2 cellular contexts compared by ENCODE assay signal in the genomic region with DNA sequence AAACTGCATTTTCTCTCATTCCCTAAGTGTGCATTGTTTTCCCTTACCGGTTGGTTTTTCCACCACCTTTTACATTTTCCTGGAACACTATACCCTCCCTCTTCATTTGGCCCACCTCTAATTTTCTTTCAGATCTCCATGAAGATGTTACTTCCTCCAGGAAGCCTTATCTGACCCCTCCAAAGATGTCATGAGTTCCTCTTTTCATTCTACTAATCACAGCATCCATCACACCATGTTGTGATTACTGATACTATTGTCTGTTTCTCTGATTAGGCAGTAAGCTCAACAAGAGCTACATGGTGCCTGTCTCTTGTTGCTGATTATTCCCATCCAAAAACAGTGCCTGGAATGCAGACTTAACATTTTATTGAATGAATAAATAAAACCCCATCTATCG.
TF ChIP-seq lines count a peak whose summit lies in the region.

No MANE protein-coding gene starts in this region.

TF ChIP-seq in GM23338, 12 proteins besides CTCF, POLR2A, EP300 and RAD21 (continues in another document):
- TF ChIP-seq POLR2AphosphoS5 (IDR thresholded peaks at IDR 0.05; ENCODE audit: low read depth) (no peak), ZNF114 (CRISPR knock-in tag; IDR thresholded peaks at IDR 0.05) (no peak), EZH2 (IDR thresholded peaks at IDR 0.05; ENCODE audit: low read depth, unreplicated experiment) (no peak), CREB1 (CRISPR knock-in tag; IDR thresholded peaks at IDR 0.05; ENCODE audit: low read depth) (no peak), STAT1 (IDR thresholded peaks at IDR 0.05; ENCODE audit: unreplicated experiment) (no peak), JUNB (IDR thresholded peaks at IDR 0.05; ENCODE audit: unreplicated experiment) (no peak), NANOG (IDR thresholded peaks at IDR 0.05; ENCODE audit: borderline replicate concordance) (no peak), ZNF331 (CRISPR knock-in tag; IDR thresholded peaks at IDR 0.05; ENCODE audit: low read depth) (no peak), EZH2phosphoT487 (IDR thresholded peaks at IDR 0.05; ENCODE audit: unreplicated experiment) (no peak)
- TF ChIP-seq, protein P1, sequence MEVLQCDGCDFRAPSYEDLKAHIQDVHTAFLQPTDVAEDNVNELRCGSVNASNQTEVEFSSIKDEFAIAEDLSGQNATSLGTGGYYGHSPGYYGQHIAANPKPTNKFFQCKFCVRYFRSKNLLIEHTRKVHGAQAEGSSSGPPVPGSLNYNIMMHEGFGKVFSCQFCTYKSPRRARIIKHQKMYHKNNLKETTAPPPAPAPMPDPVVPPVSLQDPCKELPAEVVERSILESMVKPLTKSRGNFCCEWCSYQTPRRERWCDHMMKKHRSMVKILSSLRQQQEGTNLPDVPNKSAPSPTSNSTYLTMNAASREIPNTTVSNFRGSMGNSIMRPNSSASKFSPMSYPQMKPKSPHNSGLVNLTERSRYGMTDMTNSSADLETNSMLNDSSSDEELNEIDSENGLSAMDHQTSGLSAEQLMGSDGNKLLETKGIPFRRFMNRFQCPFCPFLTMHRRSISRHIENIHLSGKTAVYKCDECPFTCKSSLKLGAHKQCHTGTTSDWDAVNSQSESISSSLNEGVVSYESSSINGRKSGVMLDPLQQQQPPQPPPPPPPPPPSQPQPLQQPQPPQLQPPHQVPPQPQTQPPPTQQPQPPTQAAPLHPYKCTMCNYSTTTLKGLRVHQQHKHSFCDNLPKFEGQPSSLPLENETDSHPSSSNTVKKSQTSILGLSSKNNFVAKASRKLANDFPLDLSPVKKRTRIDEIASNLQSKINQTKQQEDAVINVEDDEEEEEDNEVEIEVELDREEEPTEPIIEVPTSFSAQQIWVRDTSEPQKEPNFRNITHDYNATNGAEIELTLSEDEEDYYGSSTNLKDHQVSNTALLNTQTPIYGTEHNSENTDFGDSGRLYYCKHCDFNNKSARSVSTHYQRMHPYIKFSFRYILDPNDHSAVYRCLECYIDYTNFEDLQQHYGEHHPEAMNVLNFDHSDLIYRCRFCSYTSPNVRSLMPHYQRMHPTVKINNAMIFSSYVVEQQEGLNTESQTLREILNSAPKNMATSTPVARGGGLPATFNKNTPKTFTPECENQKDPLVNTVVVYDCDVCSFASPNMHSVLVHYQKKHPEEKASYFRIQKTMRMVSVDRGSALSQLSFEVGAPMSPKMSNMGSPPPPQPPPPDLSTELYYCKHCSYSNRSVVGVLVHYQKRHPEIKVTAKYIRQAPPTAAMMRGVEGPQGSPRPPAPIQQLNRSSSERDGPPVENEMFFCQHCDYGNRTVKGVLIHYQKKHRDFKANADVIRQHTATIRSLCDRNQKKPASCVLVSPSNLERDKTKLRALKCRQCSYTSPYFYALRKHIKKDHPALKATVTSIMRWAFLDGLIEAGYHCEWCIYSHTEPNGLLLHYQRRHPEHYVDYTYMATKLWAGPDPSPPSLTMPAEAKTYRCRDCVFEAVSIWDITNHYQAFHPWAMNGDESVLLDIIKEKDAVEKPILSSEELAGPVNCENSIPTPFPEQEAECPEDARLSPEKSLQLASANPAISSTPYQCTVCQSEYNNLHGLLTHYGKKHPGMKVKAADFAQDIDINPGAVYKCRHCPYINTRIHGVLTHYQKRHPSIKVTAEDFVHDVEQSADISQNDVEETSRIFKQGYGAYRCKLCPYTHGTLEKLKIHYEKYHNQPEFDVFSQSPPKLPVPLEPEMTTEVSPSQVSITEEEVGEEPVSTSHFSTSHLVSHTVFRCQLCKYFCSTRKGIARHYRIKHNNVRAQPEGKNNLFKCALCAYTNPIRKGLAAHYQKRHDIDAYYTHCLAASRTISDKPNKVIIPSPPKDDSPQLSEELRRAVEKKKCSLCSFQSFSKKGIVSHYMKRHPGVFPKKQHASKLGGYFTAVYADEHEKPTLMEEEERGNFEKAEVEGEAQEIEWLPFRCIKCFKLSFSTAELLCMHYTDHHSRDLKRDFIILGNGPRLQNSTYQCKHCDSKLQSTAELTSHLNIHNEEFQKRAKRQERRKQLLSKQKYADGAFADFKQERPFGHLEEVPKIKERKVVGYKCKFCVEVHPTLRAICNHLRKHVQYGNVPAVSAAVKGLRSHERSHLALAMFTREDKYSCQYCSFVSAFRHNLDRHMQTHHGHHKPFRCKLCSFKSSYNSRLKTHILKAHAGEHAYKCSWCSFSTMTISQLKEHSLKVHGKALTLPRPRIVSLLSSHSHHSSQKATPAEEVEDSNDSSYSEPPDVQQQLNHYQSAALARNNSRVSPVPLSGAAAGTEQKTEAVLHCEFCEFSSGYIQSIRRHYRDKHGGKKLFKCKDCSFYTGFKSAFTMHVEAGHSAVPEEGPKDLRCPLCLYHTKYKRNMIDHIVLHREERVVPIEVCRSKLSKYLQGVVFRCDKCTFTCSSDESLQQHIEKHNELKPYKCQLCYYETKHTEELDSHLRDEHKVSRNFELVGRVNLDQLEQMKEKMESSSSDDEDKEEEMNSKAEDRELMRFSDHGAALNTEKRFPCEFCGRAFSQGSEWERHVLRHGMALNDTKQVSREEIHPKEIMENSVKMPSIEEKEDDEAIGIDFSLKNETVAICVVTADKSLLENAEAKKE (CRISPR knock-in tag; IDR thresholded peaks at IDR 0.05): no peak
- TF ChIP-seq, protein P2, sequence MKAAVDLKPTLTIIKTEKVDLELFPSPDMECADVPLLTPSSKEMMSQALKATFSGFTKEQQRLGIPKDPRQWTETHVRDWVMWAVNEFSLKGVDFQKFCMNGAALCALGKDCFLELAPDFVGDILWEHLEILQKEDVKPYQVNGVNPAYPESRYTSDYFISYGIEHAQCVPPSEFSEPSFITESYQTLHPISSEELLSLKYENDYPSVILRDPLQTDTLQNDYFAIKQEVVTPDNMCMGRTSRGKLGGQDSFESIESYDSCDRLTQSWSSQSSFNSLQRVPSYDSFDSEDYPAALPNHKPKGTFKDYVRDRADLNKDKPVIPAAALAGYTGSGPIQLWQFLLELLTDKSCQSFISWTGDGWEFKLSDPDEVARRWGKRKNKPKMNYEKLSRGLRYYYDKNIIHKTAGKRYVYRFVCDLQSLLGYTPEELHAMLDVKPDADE (IDR thresholded peaks at IDR 0.05): no peak

TF ChIP-seq in HepG2, 621 proteins besides CTCF, POLR2A, EP300 and RAD21 (continues in another document):
- TF ChIP-seq ZNF136 (CRISPR knock-in tag; IDR thresholded peaks at IDR 0.05; ENCODE audit: low read depth) (no peak), TEAD2 (CRISPR knock-in tag; IDR thresholded peaks at IDR 0.05) (no peak), ZNF501 (CRISPR knock-in tag; IDR thresholded peaks at IDR 0.05) (no peak), RBM22 (optimal IDR thresholded peaks at IDR 0.05; ENCODE audit: low read length) (peak; percentile 45), ZSCAN30 (CRISPR knock-in tag; IDR thresholded peaks at IDR 0.05) (no peak), ATF1 (CRISPR knock-in tag; IDR thresholded peaks at IDR 0.05) (0 out of 2 replicates have a peak, but pooled peaks have one; percentile 7), ZNF552 (CRISPR knock-in tag; IDR thresholded peaks at IDR 0.05; ENCODE audit: borderline replicate concordance) (no peak), ARNT (IDR thresholded peaks at IDR 0.05) (no peak)
- TF ChIP-seq, protein P3, sequence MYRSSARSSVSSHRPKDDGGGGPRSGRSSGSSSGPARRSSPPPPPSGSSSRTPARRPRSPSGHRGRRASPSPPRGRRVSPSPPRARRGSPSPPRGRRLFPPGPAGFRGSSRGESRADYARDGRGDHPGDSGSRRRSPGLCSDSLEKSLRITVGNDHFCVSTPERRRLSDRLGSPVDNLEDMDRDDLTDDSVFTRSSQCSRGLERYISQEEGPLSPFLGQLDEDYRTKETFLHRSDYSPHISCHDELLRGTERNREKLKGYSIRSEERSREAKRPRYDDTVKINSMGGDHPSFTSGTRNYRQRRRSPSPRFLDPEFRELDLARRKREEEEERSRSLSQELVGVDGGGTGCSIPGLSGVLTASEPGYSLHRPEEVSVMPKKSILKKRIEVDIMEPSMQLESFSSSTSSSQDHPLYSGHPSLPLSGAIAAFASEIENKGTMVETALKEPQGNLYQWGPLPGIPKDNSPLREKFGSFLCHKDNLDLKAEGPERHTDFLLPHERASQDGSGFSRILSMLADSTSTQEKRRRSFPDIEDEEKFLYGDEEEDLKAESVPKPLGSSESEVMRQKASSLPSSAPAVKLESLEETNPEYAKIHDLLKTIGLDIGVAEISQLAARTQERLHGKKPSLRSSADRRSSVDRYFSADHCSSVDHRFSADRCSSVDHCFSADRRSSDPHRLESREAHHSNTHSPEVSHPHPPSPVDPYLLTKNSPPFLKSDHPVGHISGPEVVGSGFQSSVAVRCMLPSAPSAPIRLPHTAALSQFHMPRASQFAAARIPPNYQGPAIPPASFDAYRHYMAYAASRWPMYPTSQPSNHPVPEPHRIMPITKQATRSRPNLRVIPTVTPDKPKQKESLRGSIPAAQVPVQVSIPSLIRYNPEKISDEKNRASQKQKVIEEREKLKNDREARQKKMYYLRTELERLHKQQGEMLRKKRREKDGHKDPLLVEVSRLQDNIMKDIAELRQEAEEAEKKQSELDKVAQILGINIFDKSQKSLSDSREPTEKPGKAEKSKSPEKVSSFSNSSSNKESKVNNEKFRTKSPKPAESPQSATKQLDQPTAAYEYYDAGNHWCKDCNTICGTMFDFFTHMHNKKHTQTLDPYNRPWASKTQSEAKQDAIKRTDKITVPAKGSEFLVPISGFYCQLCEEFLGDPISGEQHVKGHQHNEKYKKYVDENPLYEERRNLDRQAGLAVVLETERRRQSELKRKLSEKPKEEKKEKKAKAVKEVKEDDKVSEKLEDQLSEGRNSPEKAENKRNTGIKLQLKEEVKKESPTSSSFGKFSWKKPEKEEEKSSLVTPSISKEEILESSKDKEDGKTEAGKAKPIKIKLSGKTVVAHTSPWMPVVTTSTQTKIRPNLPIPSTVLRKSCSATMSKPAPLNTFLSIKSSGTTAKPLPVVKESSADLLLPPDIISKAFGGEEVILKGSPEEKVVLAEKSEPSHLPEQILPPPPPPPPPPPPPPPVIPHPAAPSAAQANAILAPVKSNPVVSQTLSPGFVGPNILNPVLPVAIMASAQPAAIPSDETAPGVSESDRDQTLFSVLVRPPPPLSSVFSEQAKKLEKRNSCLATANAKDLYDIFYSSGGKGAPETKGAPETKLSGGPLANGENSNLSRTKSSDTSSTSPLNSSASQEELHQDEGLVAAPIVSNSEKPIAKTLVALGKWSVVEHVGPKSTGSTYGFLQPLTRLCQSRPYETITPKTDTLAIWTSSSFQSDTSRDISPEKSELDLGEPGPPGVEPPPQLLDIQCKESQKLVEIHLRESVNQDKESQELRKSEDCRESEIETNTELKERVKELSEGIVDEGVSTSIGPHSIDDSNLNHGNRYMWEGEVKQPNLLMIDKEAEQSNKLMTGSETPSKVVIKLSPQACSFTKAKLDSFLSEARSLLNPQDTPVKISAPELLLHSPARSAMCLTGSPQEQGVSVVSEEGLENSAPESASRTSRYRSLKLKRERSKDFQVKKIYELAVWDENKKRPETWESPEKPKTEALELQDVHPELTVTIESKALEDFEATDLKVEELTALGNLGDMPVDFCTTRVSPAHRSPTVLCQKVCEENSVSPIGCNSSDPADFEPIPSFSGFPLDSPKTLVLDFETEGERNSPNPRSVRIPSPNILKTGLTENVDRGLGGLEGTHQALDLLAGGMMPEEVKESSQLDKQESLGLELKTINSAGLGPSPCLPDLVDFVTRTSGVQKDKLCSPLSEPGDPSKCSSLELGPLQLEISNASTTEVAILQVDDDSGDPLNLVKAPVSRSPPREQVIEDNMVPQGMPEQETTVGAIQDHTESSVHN (CRISPR knock-in tag; IDR thresholded peaks at IDR 0.05): no peak
- TF ChIP-seq, protein P4, sequence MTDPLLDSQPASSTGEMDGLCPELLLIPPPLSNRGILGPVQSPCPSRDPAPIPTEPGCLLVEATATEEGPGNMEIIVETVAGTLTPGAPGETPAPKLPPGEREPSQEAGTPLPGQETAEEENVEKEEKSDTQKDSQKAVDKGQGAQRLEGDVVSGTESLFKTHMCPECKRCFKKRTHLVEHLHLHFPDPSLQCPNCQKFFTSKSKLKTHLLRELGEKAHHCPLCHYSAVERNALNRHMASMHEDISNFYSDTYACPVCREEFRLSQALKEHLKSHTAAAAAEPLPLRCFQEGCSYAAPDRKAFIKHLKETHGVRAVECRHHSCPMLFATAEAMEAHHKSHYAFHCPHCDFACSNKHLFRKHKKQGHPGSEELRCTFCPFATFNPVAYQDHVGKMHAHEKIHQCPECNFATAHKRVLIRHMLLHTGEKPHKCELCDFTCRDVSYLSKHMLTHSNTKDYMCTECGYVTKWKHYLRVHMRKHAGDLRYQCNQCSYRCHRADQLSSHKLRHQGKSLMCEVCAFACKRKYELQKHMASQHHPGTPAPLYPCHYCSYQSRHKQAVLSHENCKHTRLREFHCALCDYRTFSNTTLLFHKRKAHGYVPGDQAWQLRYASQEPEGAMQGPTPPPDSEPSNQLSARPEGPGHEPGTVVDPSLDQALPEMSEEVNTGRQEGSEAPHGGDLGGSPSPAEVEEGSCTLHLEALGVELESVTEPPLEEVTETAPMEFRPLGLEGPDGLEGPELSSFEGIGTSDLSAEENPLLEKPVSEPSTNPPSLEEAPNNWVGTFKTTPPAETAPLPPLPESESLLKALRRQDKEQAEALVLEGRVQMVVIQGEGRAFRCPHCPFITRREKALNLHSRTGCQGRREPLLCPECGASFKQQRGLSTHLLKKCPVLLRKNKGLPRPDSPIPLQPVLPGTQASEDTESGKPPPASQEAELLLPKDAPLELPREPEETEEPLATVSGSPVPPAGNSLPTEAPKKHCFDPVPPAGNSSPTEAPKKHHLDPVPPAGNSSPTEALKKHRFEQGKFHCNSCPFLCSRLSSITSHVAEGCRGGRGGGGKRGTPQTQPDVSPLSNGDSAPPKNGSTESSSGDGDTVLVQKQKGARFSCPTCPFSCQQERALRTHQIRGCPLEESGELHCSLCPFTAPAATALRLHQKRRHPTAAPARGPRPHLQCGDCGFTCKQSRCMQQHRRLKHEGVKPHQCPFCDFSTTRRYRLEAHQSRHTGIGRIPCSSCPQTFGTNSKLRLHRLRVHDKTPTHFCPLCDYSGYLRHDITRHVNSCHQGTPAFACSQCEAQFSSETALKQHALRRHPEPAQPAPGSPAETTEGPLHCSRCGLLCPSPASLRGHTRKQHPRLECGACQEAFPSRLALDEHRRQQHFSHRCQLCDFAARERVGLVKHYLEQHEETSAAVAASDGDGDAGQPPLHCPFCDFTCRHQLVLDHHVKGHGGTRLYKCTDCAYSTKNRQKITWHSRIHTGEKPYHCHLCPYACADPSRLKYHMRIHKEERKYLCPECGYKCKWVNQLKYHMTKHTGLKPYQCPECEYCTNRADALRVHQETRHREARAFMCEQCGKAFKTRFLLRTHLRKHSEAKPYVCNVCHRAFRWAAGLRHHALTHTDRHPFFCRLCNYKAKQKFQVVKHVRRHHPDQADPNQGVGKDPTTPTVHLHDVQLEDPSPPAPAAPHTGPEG (CRISPR knock-in tag; IDR thresholded peaks at IDR 0.05): no peak
- TF ChIP-seq, protein P5, sequence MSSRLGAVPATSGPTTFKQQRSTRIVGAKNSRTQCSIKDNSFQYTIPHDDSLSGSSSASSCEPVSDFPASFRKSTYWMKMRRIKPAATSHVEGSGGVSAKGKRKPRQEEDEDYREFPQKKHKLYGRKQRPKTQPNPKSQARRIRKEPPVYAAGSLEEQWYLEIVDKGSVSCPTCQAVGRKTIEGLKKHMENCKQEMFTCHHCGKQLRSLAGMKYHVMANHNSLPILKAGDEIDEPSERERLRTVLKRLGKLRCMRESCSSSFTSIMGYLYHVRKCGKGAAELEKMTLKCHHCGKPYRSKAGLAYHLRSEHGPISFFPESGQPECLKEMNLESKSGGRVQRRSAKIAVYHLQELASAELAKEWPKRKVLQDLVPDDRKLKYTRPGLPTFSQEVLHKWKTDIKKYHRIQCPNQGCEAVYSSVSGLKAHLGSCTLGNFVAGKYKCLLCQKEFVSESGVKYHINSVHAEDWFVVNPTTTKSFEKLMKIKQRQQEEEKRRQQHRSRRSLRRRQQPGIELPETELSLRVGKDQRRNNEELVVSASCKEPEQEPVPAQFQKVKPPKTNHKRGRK (CRISPR knock-in tag; IDR thresholded peaks at IDR 0.05): no peak
- TF ChIP-seq, protein P6, sequence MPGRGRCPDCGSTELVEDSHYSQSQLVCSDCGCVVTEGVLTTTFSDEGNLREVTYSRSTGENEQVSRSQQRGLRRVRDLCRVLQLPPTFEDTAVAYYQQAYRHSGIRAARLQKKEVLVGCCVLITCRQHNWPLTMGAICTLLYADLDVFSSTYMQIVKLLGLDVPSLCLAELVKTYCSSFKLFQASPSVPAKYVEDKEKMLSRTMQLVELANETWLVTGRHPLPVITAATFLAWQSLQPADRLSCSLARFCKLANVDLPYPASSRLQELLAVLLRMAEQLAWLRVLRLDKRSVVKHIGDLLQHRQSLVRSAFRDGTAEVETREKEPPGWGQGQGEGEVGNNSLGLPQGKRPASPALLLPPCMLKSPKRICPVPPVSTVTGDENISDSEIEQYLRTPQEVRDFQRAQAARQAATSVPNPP (CRISPR knock-in tag; IDR thresholded peaks at IDR 0.05): no peak
